Comparison of ENCODE assay signal across 9 cellular contexts in the genomic region with DNA sequence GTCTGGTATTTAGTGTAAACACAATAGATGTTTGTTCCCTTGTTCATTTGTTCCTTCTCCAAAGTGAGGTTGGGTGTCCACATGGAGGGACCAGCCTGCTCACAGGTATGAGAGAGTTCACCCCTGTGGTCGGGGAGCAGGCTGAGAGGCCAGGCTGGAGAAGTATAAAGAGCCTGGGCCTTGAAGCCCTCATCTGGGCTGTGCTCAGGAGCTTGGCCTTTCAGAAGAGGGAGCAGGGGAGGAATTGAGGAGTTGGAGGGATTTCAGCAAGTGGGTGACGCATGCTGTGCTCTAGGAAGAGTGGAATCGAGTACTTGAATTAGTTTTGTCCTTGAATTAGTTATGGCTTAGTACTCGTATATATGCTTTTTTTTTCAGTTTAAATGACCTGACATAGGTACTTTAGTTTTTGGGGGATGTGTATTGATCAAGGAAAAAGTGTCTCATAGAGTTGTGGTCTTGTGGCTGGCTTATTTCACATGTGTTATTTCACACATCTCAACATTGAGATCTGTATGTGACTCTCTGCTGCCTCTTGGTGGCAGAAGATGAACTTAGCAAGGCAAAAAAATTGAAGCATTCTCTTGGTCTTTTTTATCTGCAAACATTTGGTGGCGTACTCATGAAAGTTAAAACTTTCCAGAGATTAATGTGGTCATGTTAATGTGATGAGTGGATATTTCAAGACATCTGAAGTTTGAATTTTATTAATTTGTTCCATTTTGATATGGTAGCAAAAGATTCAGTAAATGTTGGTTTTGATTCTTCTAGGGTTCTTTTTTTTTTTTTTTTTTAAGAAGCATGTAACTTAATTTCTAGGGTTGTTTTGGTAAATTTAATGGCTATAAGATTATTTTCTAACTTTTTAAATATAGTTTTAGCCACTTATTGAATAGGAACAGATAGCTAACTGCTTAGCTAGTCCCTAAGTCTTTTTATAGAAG. TPM values are rescaled to one million over a fixed set of nuclear protein-coding genes. Genes with fewer than 3 reads are reported as not detected.
DNase-seq lines count a peak whose midpoint lies in the region; ATAC-seq, FAIRE-seq and TF ChIP-seq lines count a peak whose summit lies in the region.
"Had no signal": no experiment of that assay in that cellular context is flagged by ENCODE, and none has a peak within 500 bp of the region (broad histone marks: within the 10 kb centered on the region; RNA-seq: fewer than 3 reads in every experiment).

No MANE protein-coding gene starts in this region.

- H3K79me2 ChIP-seq in astrocyte (ENCODE audit: insufficient read depth, low read length), result no peaks in the 10 kb centered on the region
- no peaks in the 10 kb centered on the region for H3K79me2 ChIP-seq in hepatocyte

- WGBS in hepatocyte (ENCODE audit: low lambda C conversion rate, missing lambda C conversion rate), result 63% methylated on average over 5 of the region's 5 CpGs

- peak overlapping the region; percentile 28 for H3K4me2 ChIP-seq in astrocyte (ENCODE audit: low read length)
- no peak overlapping the region for H3K4me2 ChIP-seq in hepatocyte
- H3K4me2 ChIP-seq: BLaER1 treated with 17β-estradiol and CSF1 and Interleukin-3, amounts not matched to agents 10 nM and 100 nM had no signal

- H3K36me3 ChIP-seq in HUES48 (ENCODE audit: control insufficient read depth, insufficient read depth, low read length) (peaks cover 36% of the 10 kb centered on the region), astrocyte (ENCODE audit: insufficient read depth, low read length) (no peaks in the 10 kb centered on the region), hepatocyte (replicated peaks; ENCODE audit: insufficient read depth, low read depth) (no peaks in the 10 kb centered on the region)

- H3K4me3 ChIP-seq in HUES48 (ENCODE audit: low read depth, low read length), result no peak overlapping the region
- H3K4me3 ChIP-seq in astrocyte (ENCODE audit: insufficient read depth, low read depth, low read length), result no peak overlapping the region
- no peak overlapping the region for H3K4me3 ChIP-seq in hepatocyte
- H3K4me3 ChIP-seq in skeletal muscle cell (ENCODE audit: low read depth, low read length), result no peak overlapping the region
- H3K4me3 ChIP-seq: BLaER1 treated with 17β-estradiol and CSF1 and Interleukin-3, amounts not matched to agents 10 nM and 100 nM had no signal

- no peak overlapping the region for H2AFZ ChIP-seq in astrocyte (ENCODE audit: low read depth, low read length)
- H2AFZ ChIP-seq in hepatocyte, result no peak overlapping the region

- H4K20me1 ChIP-seq in astrocyte (ENCODE audit: insufficient read depth, low read length) (no peaks in the 10 kb centered on the region), hepatocyte (ENCODE audit: insufficient read depth, poor library complexity, severe bottlenecking) (no peaks in the 10 kb centered on the region)

- H3K27ac ChIP-seq in HUES48 (ENCODE audit: low read depth, low read length) (peak overlapping the region; percentile 62), astrocyte (ENCODE audit: low read depth, low read length) (no peak overlapping the region), hepatocyte (no peak overlapping the region)
- H3K27ac ChIP-seq: BLaER1 treated with 17β-estradiol and CSF1 and Interleukin-3, amounts not matched to agents 10 nM and 100 nM had no signal

- peak overlapping the region; percentile 28 for H3K27ac Mint-ChIP-seq in astrocyte (ENCODE audit: unreplicated experiment)

- FAIRE-seq in astrocyte (lab: Jason Lieb, UNC), result peak; percentile 50

- H3K9me3 ChIP-seq in HUES48 (ENCODE audit: control insufficient read depth, insufficient read depth, low read length) (no peaks in the 10 kb centered on the region), astrocyte (ENCODE audit: insufficient read depth, low read depth, low read length) (no peaks in the 10 kb centered on the region), hepatocyte (ENCODE audit: low read depth) (no peaks in the 10 kb centered on the region)
- H3K9me3 ChIP-seq: BLaER1 treated with 17β-estradiol and CSF1 and Interleukin-3, amounts not matched to agents 10 nM and 100 nM had no signal

- H3K4me1 ChIP-seq in HUES48 (ENCODE audit: control insufficient read depth, insufficient read depth, low read length) (peaks cover 6% of the 10 kb centered on the region; the same call in 1 of the 2 replicates), astrocyte (ENCODE audit: insufficient read depth, low read length) (no peaks in the 10 kb centered on the region), hepatocyte (ENCODE audit: insufficient read depth) (no peaks in the 10 kb centered on the region)

- H3K36me3 Mint-ChIP-seq in astrocyte (ENCODE audit: low read depth, unreplicated experiment), result no peaks in the 10 kb centered on the region

- no peaks in the 10 kb centered on the region for H3K9me3 Mint-ChIP-seq in astrocyte (ENCODE audit: unreplicated experiment)

- DNase-seq in NCI-H2081 (lab: John Stamatoyannopoulos, UW) (peak; percentile 25 to 59), NCI-H2081 treated with DMSO at 0.1 percent for 48 hours (lab: John Stamatoyannopoulos, UW) (no peak), RPMI8226 (peak; percentile 28), astrocyte (ENCODE audit: low read depth) (peak; percentile 22), hepatocyte (ENCODE audit: low spot score) (peak; percentile 65), skeletal muscle cell (ENCODE audit: low read depth) (peak; percentile 5)

- no peaks in the 10 kb centered on the region for H3K27me3 ChIP-seq in HUES48 (ENCODE audit: control insufficient read depth, insufficient read depth, low read length)
- H3K27me3 ChIP-seq in astrocyte (ENCODE audit: insufficient read depth, low read length), result no peaks in the 10 kb centered on the region
- no peaks in the 10 kb centered on the region for H3K27me3 ChIP-seq in hepatocyte
- H3K27me3 ChIP-seq: BLaER1 treated with 17β-estradiol and CSF1 and Interleukin-3, amounts not matched to agents 10 nM and 100 nM had no signal

- no peak overlapping the region for H3K9ac ChIP-seq in HUES48 (ENCODE audit: low read depth, low read length)
- no peak overlapping the region for H3K9ac ChIP-seq in astrocyte (ENCODE audit: low read length)
- H3K9ac ChIP-seq: BLaER1 treated with 17β-estradiol and CSF1 and Interleukin-3, amounts not matched to agents 10 nM and 100 nM had no signal

- H3K4me3 Mint-ChIP-seq in astrocyte (ENCODE audit: unreplicated experiment), result no peak overlapping the region

- peak; percentile 89 for ATAC-seq in GM21529 (IDR thresholded peaks at IDR 0.05; ENCODE audit: unreplicated experiment)

- H3K9me2 ChIP-seq in hepatocyte (replicated peaks; ENCODE audit: insufficient read depth), result no peaks in the 10 kb centered on the region

- peak; percentile 95 for TF ChIP-seq CTCF in astrocyte (IDR thresholded peaks at IDR 0.05; ENCODE audit: insufficient read depth, low read depth, low read length)
- TF ChIP-seq CTCF in hepatocyte (IDR thresholded peaks at IDR 0.05; ENCODE audit: poor library complexity), result peak; percentile 81

- peaks cover 5% of the 10 kb centered on the region for H3K4me1 Mint-ChIP-seq in astrocyte (ENCODE audit: low read depth, unreplicated experiment)

- no peaks in the 10 kb centered on the region for H3K27me3 Mint-ChIP-seq in astrocyte (ENCODE audit: low read depth, unreplicated experiment)

RNA-seq across cellular contexts. Expression of gene SLAIN1, which starts 54.3 kb away (rescaled TPM):
- total RNA-seq in astrocyte (2.6 and 3.4 TPM in 2 replicates), hepatocyte (19.5 and 22.7 TPM in 2 replicates)
- polyA plus RNA-seq in hepatocyte, result 6.0 and 11.3 TPM in 2 replicates
